ENCODE assay signal across 21 cellular contexts in genomic region chr11:57391546-57391945, GRCh38. TPM values are rescaled to one million over a fixed set of nuclear protein-coding genes. Genes with fewer than 3 reads are reported as not detected.
DNase-seq lines count a peak whose midpoint lies in the region; ATAC-seq and TF ChIP-seq lines count a peak whose summit lies in the region.
"Had no signal": no experiment of that assay in that cellular context is flagged by ENCODE, and none has a peak within 500 bp of the region (broad histone marks: within the 10 kb centered on the region; RNA-seq: fewer than 3 reads in every experiment).

No MANE protein-coding gene starts in this region.

- H3K9ac ChIP-seq in GM23248: no peak overlapping the region

- TF ChIP-seq CTCF in NB4 (IDR thresholded peaks at IDR 0.05; ENCODE audit: low read depth, low read length) (no peak), GM20000 (IDR thresholded peaks at IDR 0.05; ENCODE audit: extremely low read depth, missing control alignments) (no peak)

- H3K36me3 ChIP-seq in GM23248 (ENCODE audit: low read depth): no peaks in the 10 kb centered on the region
- H3K36me3 ChIP-seq: HAP-1 had no signal

- H3K27me3 ChIP-seq in GM23248 (replicated peaks; ENCODE audit: insufficient read depth): no peaks in the 10 kb centered on the region

- WGBS in GM23248 (ENCODE audit: low coverage in 1 of 2, low lambda C conversion rate in 2 of 2, missing lambda C conversion rate in 2 of 2), 2 experiments: 23 to 27% methylated on average over 2 of the region's 2 CpGs

- no peak for TF ChIP-seq POLR2A in NB4 (IDR thresholded peaks at IDR 0.05; ENCODE audit: extremely low read depth, insufficient read length)

- no peaks in the 10 kb centered on the region for H4K20me1 ChIP-seq in GM23248 (ENCODE audit: insufficient read depth)

- no peak for ATAC-seq in left cardiac atrium
- ATAC-seq in GM21367 (IDR thresholded peaks at IDR 0.05; ENCODE audit: unreplicated experiment): no peak
- ATAC-seq in HG03457 (IDR thresholded peaks at IDR 0.05; ENCODE audit: unreplicated experiment): no peak
- ATAC-seq: A549 had no signal

- no peaks in the 10 kb centered on the region for H3K9me2 ChIP-seq in GM23248 (ENCODE audit: insufficient read depth)

- 0 out of 2 replicates have a peak, but pooled peaks cover 5% of the 10 kb centered on the region for H3F3A ChIP-seq in GM23248 (ENCODE audit: insufficient read depth)

- no peak overlapping the region for H3K4me2 ChIP-seq in GM23248 (ENCODE audit: unreplicated experiment)
- H3K4me2 ChIP-seq: A549 had no signal

- H3K9me3 ChIP-seq in GM23248 (ENCODE audit: low read depth): no peaks in the 10 kb centered on the region
- H3K9me3 ChIP-seq: A549, HAP-1 had no signal

- in situ Hi-C loops in GM23248 (cut with MboI): no loop called here

- H3K27ac ChIP-seq in GM23248: no peak overlapping the region
- H3K27ac ChIP-seq: A549 had no signal

- H2AFZ ChIP-seq in GM23248: no peak overlapping the region

- peak; percentile 38 for DNase-seq in cardiac septum (ENCODE audit: low spot score)
- DNase-seq in left cardiac atrium: no peak
- DNase-seq in GM23248: peak; percentile 51
- DNase-seq in NB4 (ENCODE audit: low read depth): peak; percentile 46
- DNase-seq in GM20000 (ENCODE audit: low spot score): no peak
- DNase-seq: 8988T; ACHN; C1 segment of cervical spinal cord; Calu3; CD4-positive, alpha-beta memory T cell; COR-L47; DMS53; DMS79 treated with DMSO at 0.1 percent for 48 hours; GOT3; HFFc6 had no signal

- H3K4me3 ChIP-seq in GM23248 (no peak overlapping the region), NB4 (ENCODE audit: low read depth, low read length) (no peak overlapping the region)
- H3K4me3 ChIP-seq: A549, HAP-1 had no signal

- no peaks in the 10 kb centered on the region; the same call in 1 of the 2 replicates for H3K4me1 ChIP-seq in GM23248 (ENCODE audit: insufficient read depth)
- H3K4me1 ChIP-seq: A549, HAP-1 had no signal

- intact Hi-C loops in cardiac septum (cut with DNase I) (no loop called here), left cardiac atrium (cut with DNase I) (no loop called here)

- H3K79me2 ChIP-seq in GM23248 (ENCODE audit: insufficient read depth): no peaks in the 10 kb centered on the region

RNA-seq across cellular contexts. Expression of gene PRG2, which starts 1.1 kb away (rescaled TPM):
- total RNA-seq in cardiac septum: not detected
- total RNA-seq in left cardiac atrium: not detected
- 0.51 and 2.2 TPM in 2 replicates for total RNA-seq in GM23248 (2014; rRNA removed; shearing (Covaris generic))
- polyA plus RNA-seq in GM23248 (2016; fragmentation: Nextera tagmentation; extraction: Ambion mirVana): 2.6 and 2.8 TPM in 2 replicates
- total RNA-seq: Calu3, Daoy, HFFc6 had no signal
- polyA plus RNA-seq: A549; BJ; CD4-positive, alpha-beta memory T cell had no signal

RNA-seq across cellular contexts. Expression of gene PRG3, which starts 10.6 kb away (rescaled TPM):
- not detected for total RNA-seq in cardiac septum
- not detected for total RNA-seq in left cardiac atrium
- total RNA-seq in GM23248 (2014; rRNA removed; shearing (Covaris generic)): not detected in 2 replicates
- polyA plus RNA-seq in GM23248 (2016; fragmentation: Nextera tagmentation; extraction: Ambion mirVana): not detected in 2 replicates
- total RNA-seq: Calu3; CD4-positive, alpha-beta memory T cell; Daoy; HFFc6 had no signal
- polyA plus RNA-seq: A549; BJ; CD4-positive, alpha-beta memory T cell had no signal

RNA-seq across cellular contexts. Expression of gene SLC43A3, which starts 35.4 kb away (rescaled TPM):
- total RNA-seq in cardiac septum (26.7 TPM), left cardiac atrium (10 to 100 TPM; 39.3 to 46.7 TPM)
- total RNA-seq in GM23248 (2014; rRNA removed; shearing (Covaris generic)): 23.2 and 57.7 TPM in 2 replicates
- polyA plus RNA-seq in GM23248 (2016; fragmentation: Nextera tagmentation; extraction: Ambion mirVana): 33.3 and 33.4 TPM in 2 replicates

RNA-seq across cellular contexts. Expression of gene P2RX3, which starts 53.4 kb away (rescaled TPM):
- 0.48 TPM for total RNA-seq in cardiac septum
- 1 to 10 TPM in 1 of 2 donors, under 1 TPM in 1; 0.84 to 1.7 TPM for total RNA-seq in left cardiac atrium
- total RNA-seq in GM23248 (2014; rRNA removed; shearing (Covaris generic)): not detected in 2 replicates
- polyA plus RNA-seq in GM23248 (2016; fragmentation: Nextera tagmentation; extraction: Ambion mirVana): 0.10 TPM in 1 of 2 replicates, not detected in the other
- total RNA-seq: Calu3; CD4-positive, alpha-beta memory T cell; Daoy; HFFc6 had no signal
- polyA plus RNA-seq: BJ; CD4-positive, alpha-beta memory T cell had no signal

RNA-seq across cellular contexts. Expression of gene SSRP1, which starts 55.9 kb away (rescaled TPM):
- 35.4 TPM for total RNA-seq in cardiac septum
- total RNA-seq in left cardiac atrium: 10 to 100 TPM; 34.7 to 45.5 TPM
- 69.2 and 76.2 TPM in 2 replicates for total RNA-seq in GM23248 (2014; rRNA removed; shearing (Covaris generic))
- polyA plus RNA-seq in GM23248 (2016; fragmentation: Nextera tagmentation; extraction: Ambion mirVana): 29.3 and 32.9 TPM in 2 replicates

Comparison
In these comparisons a context has a peak if more than half of its experiments do, and no peak if none do; other contexts are left out.
1. DNase-seq: peak in cardiac septum (single experiment), GM23248 (single experiment) and NB4 (single experiment); none in left cardiac atrium (single experiment) and GM20000 (single experiment).